ENCODE assay signal across 2 cellular contexts in the genomic region with DNA sequence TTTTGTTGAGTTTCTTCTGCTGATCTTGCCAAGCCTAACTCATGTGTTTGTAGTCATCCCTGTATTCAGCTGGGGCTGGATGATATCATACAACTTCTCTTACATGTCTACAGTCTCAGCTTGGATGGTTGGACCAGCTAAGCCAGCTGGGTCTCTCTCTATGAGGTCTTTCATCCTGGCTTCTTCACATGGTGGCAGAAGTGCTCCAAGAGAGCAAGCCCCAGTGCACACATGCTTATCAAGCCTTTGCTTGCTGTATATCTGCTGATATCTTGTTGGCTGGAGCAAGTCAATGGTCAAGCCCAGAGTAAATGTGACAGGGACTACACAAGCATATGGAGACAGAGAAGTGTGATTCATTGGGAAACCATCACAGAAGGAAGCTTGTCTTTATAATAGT.
A peak's percentile ranks its signal among the peaks of the same experiment; 100 is the strongest.
TF ChIP-seq lines count a peak whose summit lies in the region.

No MANE protein-coding gene starts in this region.

TF ChIP-seq in HepG2, 621 proteins besides CTCF, POLR2A, EP300 and RAD21:
- TF ChIP-seq, protein P1, sequence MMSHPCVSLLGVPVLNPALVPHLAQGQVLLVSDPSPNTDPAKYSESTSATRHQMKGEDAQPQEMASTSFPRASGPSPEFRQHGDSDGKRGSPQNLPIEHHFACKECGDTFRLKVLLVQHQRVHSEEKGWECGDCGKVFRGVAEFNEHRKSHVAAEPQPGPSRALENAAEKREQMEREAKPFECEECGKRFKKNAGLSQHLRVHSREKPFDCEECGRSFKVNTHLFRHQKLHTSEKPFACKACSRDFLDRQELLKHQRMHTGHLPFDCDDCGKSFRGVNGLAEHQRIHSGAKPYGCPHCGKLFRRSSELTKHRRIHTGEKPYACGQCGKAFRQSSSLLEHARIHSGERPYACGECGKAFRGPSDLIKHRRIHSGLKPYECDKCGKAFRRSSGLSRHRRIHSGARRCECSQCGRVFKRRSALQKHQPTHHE (CRISPR knock-in tag; IDR thresholded peaks at IDR 0.05; ENCODE audit: borderline replicate concordance), result no peak
- no peak for TF ChIP-seq ZNF234 (CRISPR knock-in tag; conservative IDR thresholded peaks at IDR 0.05)
- TF ChIP-seq STAG1 (CRISPR knock-in tag; IDR thresholded peaks at IDR 0.05), result peak; percentile 11; the same call in 1 of the 2 replicates
- no peak for TF ChIP-seq HDAC1 (CRISPR knock-in tag; IDR thresholded peaks at IDR 0.05)
- TF ChIP-seq, protein P2, sequence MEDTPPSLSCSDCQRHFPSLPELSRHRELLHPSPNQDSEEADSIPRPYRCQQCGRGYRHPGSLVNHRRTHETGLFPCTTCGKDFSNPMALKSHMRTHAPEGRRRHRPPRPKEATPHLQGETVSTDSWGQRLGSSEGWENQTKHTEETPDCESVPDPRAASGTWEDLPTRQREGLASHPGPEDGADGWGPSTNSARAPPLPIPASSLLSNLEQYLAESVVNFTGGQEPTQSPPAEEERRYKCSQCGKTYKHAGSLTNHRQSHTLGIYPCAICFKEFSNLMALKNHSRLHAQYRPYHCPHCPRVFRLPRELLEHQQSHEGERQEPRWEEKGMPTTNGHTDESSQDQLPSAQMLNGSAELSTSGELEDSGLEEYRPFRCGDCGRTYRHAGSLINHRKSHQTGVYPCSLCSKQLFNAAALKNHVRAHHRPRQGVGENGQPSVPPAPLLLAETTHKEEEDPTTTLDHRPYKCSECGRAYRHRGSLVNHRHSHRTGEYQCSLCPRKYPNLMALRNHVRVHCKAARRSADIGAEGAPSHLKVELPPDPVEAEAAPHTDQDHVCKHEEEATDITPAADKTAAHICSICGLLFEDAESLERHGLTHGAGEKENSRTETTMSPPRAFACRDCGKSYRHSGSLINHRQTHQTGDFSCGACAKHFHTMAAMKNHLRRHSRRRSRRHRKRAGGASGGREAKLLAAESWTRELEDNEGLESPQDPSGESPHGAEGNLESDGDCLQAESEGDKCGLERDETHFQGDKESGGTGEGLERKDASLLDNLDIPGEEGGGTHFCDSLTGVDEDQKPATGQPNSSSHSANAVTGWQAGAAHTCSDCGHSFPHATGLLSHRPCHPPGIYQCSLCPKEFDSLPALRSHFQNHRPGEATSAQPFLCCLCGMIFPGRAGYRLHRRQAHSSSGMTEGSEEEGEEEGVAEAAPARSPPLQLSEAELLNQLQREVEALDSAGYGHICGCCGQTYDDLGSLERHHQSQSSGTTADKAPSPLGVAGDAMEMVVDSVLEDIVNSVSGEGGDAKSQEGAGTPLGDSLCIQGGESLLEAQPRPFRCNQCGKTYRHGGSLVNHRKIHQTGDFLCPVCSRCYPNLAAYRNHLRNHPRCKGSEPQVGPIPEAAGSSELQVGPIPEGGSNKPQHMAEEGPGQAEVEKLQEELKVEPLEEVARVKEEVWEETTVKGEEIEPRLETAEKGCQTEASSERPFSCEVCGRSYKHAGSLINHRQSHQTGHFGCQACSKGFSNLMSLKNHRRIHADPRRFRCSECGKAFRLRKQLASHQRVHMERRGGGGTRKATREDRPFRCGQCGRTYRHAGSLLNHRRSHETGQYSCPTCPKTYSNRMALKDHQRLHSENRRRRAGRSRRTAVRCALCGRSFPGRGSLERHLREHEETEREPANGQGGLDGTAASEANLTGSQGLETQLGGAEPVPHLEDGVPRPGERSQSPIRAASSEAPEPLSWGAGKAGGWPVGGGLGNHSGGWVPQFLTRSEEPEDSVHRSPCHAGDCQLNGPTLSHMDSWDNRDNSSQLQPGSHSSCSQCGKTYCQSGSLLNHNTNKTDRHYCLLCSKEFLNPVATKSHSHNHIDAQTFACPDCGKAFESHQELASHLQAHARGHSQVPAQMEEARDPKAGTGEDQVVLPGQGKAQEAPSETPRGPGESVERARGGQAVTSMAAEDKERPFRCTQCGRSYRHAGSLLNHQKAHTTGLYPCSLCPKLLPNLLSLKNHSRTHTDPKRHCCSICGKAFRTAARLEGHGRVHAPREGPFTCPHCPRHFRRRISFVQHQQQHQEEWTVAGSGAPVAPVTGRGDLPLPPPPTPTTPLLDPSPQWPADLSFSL (CRISPR knock-in tag; IDR thresholded peaks at IDR 0.05), result no peak
- no peak for TF ChIP-seq DMAP1 (CRISPR knock-in tag; IDR thresholded peaks at IDR 0.05)
- TF ChIP-seq RCOR2 (CRISPR knock-in tag; IDR thresholded peaks at IDR 0.05), result no peak

TF ChIP-seq in H1, 55 proteins besides CTCF, POLR2A, EP300 and RAD21:
- no peak for TF ChIP-seq FOSL1 (IDR thresholded peaks at IDR 0.05; ENCODE audit: insufficient read depth, low read depth, low read length)
- TF ChIP-seq KDM5A (IDR thresholded peaks at IDR 0.05; ENCODE audit: low read length), result no peak
- TF ChIP-seq YY1 (IDR thresholded peaks at IDR 0.05; ENCODE audit: low read depth, low read length), result no peak
- no peak for TF ChIP-seq CREB1 (IDR thresholded peaks at IDR 0.05)
- no peak for TF ChIP-seq PHF8 (conservative IDR thresholded peaks at IDR 0.05; ENCODE audit: low read depth, low read length)
- TF ChIP-seq GABPA (IDR thresholded peaks at IDR 0.05; ENCODE audit: borderline replicate concordance, insufficient read depth, low read length), result no peak
- no peak for TF ChIP-seq BACH1 (IDR thresholded peaks at IDR 0.05; ENCODE audit: low read length)
- no peak for TF ChIP-seq ZNF274 (IDR thresholded peaks at IDR 0.05; ENCODE audit: borderline replicate concordance, extremely low read depth, low read length)
- TF ChIP-seq SRF (IDR thresholded peaks at IDR 0.05; ENCODE audit: low read depth, low read length), result no peak
- TF ChIP-seq SP4 (IDR thresholded peaks at IDR 0.05; ENCODE audit: low read length), result no peak
- no peak for TF ChIP-seq EZH2 (IDR thresholded peaks at IDR 0.05; ENCODE audit: low read depth, low read length, severe bottlenecking)
- TF ChIP-seq RNF2 (IDR thresholded peaks at IDR 0.05; ENCODE audit: borderline replicate concordance, low read depth, low read length, missing control alignments, poor library complexity, severe bottlenecking), result no peak
- TF ChIP-seq TAF1 (IDR thresholded peaks at IDR 0.05; ENCODE audit: low read depth, low read length), result no peak
- TF ChIP-seq, protein P3, sequence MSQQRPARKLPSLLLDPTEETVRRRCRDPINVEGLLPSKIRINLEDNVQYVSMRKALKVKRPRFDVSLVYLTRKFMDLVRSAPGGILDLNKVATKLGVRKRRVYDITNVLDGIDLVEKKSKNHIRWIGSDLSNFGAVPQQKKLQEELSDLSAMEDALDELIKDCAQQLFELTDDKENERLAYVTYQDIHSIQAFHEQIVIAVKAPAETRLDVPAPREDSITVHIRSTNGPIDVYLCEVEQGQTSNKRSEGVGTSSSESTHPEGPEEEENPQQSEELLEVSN (IDR thresholded peaks at IDR 0.05), result no peak
- TF ChIP-seq, protein P4, sequence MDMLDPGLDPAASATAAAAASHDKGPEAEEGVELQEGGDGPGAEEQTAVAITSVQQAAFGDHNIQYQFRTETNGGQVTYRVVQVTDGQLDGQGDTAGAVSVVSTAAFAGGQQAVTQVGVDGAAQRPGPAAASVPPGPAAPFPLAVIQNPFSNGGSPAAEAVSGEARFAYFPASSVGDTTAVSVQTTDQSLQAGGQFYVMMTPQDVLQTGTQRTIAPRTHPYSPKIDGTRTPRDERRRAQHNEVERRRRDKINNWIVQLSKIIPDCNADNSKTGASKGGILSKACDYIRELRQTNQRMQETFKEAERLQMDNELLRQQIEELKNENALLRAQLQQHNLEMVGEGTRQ (IDR thresholded peaks at IDR 0.05; ENCODE audit: low read length), result no peak
- TF ChIP-seq, protein P5, sequence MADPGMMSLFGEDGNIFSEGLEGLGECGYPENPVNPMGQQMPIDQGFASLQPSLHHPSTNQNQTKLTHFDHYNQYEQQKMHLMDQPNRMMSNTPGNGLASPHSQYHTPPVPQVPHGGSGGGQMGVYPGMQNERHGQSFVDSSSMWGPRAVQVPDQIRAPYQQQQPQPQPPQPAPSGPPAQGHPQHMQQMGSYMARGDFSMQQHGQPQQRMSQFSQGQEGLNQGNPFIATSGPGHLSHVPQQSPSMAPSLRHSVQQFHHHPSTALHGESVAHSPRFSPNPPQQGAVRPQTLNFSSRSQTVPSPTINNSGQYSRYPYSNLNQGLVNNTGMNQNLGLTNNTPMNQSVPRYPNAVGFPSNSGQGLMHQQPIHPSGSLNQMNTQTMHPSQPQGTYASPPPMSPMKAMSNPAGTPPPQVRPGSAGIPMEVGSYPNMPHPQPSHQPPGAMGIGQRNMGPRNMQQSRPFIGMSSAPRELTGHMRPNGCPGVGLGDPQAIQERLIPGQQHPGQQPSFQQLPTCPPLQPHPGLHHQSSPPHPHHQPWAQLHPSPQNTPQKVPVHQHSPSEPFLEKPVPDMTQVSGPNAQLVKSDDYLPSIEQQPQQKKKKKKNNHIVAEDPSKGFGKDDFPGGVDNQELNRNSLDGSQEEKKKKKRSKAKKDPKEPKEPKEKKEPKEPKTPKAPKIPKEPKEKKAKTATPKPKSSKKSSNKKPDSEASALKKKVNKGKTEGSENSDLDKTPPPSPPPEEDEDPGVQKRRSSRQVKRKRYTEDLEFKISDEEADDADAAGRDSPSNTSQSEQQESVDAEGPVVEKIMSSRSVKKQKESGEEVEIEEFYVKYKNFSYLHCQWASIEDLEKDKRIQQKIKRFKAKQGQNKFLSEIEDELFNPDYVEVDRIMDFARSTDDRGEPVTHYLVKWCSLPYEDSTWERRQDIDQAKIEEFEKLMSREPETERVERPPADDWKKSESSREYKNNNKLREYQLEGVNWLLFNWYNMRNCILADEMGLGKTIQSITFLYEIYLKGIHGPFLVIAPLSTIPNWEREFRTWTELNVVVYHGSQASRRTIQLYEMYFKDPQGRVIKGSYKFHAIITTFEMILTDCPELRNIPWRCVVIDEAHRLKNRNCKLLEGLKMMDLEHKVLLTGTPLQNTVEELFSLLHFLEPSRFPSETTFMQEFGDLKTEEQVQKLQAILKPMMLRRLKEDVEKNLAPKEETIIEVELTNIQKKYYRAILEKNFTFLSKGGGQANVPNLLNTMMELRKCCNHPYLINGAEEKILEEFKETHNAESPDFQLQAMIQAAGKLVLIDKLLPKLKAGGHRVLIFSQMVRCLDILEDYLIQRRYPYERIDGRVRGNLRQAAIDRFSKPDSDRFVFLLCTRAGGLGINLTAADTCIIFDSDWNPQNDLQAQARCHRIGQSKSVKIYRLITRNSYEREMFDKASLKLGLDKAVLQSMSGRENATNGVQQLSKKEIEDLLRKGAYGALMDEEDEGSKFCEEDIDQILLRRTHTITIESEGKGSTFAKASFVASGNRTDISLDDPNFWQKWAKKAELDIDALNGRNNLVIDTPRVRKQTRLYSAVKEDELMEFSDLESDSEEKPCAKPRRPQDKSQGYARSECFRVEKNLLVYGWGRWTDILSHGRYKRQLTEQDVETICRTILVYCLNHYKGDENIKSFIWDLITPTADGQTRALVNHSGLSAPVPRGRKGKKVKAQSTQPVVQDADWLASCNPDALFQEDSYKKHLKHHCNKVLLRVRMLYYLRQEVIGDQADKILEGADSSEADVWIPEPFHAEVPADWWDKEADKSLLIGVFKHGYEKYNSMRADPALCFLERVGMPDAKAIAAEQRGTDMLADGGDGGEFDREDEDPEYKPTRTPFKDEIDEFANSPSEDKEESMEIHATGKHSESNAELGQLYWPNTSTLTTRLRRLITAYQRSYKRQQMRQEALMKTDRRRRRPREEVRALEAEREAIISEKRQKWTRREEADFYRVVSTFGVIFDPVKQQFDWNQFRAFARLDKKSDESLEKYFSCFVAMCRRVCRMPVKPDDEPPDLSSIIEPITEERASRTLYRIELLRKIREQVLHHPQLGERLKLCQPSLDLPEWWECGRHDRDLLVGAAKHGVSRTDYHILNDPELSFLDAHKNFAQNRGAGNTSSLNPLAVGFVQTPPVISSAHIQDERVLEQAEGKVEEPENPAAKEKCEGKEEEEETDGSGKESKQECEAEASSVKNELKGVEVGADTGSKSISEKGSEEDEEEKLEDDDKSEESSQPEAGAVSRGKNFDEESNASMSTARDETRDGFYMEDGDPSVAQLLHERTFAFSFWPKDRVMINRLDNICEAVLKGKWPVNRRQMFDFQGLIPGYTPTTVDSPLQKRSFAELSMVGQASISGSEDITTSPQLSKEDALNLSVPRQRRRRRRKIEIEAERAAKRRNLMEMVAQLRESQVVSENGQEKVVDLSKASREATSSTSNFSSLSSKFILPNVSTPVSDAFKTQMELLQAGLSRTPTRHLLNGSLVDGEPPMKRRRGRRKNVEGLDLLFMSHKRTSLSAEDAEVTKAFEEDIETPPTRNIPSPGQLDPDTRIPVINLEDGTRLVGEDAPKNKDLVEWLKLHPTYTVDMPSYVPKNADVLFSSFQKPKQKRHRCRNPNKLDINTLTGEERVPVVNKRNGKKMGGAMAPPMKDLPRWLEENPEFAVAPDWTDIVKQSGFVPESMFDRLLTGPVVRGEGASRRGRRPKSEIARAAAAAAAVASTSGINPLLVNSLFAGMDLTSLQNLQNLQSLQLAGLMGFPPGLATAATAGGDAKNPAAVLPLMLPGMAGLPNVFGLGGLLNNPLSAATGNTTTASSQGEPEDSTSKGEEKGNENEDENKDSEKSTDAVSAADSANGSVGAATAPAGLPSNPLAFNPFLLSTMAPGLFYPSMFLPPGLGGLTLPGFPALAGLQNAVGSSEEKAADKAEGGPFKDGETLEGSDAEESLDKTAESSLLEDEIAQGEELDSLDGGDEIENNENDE (IDR thresholded peaks at IDR 0.05; ENCODE audit: insufficient replicate concordance, low read length), result no peak
- TF ChIP-seq GTF2F1 (IDR thresholded peaks at IDR 0.05; ENCODE audit: borderline replicate concordance, low read depth, low read length), result no peak
- TF ChIP-seq EGR1 (IDR thresholded peaks at IDR 0.05; ENCODE audit: borderline replicate concordance, low read depth, low read length), result no peak
- no peak for TF ChIP-seq NANOG (IDR thresholded peaks at IDR 0.05; ENCODE audit: insufficient read depth, low read depth, low read length, poor library complexity, severe bottlenecking)
